In the genomic region with DNA sequence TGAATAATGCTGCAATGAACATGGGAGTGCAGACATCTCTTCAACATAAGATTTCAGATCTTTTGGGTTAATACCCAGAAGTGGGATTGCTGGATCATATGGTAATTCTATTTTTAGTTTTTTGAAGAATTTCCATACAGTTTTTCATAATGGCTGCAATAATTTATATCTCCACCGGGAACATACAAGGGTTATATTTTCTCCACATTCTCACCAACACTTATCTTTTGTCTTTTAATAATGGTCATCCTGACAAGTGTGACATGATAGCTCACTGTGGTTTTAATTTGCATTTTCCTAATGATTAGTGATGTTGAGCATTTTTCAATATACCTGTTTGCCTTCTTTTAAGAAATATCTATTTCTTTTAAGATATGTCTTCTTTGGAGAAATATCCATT, we compare ENCODE assay signal across 18 cellular contexts. TPM values are rescaled to one million over a fixed set of nuclear protein-coding genes. Genes with fewer than 3 reads are reported as not detected.
DNase-seq lines count a peak whose midpoint lies in the region; ATAC-seq and TF ChIP-seq lines count a peak whose summit lies in the region.
"Had no signal": no experiment of that assay in that cellular context is flagged by ENCODE, and none has a peak within 500 bp of the region (broad histone marks: within the 10 kb centered on the region; RNA-seq: fewer than 3 reads in every experiment).

No MANE protein-coding gene starts in this region.

- no peak for ATAC-seq in activated T-helper 17 cell treated with anti-CD3 and anti-CD28 coated beads, Interleukin-2, amount 50 U/mL, for 72 hours (replicated peaks)
- no peak for ATAC-seq in SK-N-SH treated with all-trans-retinoic acid at 6 μM for 48 hours
- ATAC-seq: A549, HepG2 had no signal

- peaks cover 2% of the 10 kb centered on the region for H3K27me3 Mint-ChIP-seq in glutamatergic neuron (ENCODE audit: unreplicated experiment)
- no peaks in the 10 kb centered on the region for H3K27me3 Mint-ChIP-seq in type B pancreatic cell
- H3K27me3 Mint-ChIP-seq in activated T-helper 17 cell treated with anti-CD3 and anti-CD28 coated beads, Interleukin-2, amount 50 U/mL, for 72 hours = no peaks in the 10 kb centered on the region
- H3K27me3 Mint-ChIP-seq: CD4-positive, alpha-beta memory T cell had no signal

- DNase-seq in DMS53 (lab: John Stamatoyannopoulos, UW) = peak; percentile 0
- no peak for DNase-seq in DMS53 treated with DMSO at 0.1 percent for 48 hours (lab: John Stamatoyannopoulos, UW; ENCODE audit: unreplicated experiment)
- no peak for DNase-seq in glutamatergic neuron
- DNase-seq in type B pancreatic cell (ENCODE audit: extremely low spot score, unreplicated experiment) = no peak
- no peak for DNase-seq in T1000 (lab: John Stamatoyannopoulos, UW)
- DNase-seq: AML-193; CD4-positive, alpha-beta memory T cell; DMS153; DND-41; EL; H9 had no signal

- peak; percentile 27; the same call in 1 of the 2 replicates for TF ChIP-seq CTCF in VCaP (conservative IDR thresholded peaks at IDR 0.05)
- peak; percentile 55 for TF ChIP-seq CTCF in glutamatergic neuron (IDR thresholded peaks at IDR 0.05; ENCODE audit: partially characterized antibody, unreplicated experiment)
- peak; percentile 55 for TF ChIP-seq CTCF in type B pancreatic cell (conservative IDR thresholded peaks at IDR 0.05)

- H3K9me3 Mint-ChIP-seq in glutamatergic neuron (ENCODE audit: unreplicated experiment) = no peaks in the 10 kb centered on the region
- peaks cover 11% of the 10 kb centered on the region for H3K9me3 Mint-ChIP-seq in type B pancreatic cell
- peaks cover 6% of the 10 kb centered on the region for H3K9me3 Mint-ChIP-seq in activated T-helper 17 cell treated with anti-CD3 and anti-CD28 coated beads, Interleukin-2, amount 50 U/mL, for 72 hours
- H3K9me3 Mint-ChIP-seq: H9 had no signal

- H3K4me3 Mint-ChIP-seq in glutamatergic neuron (ENCODE audit: unreplicated experiment) (no peak overlapping the region), type B pancreatic cell (no peak overlapping the region)
- no peak overlapping the region for H3K4me3 Mint-ChIP-seq in activated T-helper 17 cell treated with anti-CD3 and anti-CD28 coated beads, Interleukin-2, amount 50 U/mL, for 72 hours
- H3K4me3 Mint-ChIP-seq: CD14-positive monocyte; CD4-positive, alpha-beta memory T cell; H9 had no signal

- no peak overlapping the region for H3K27ac Mint-ChIP-seq in glutamatergic neuron (ENCODE audit: unreplicated experiment)
- H3K27ac Mint-ChIP-seq in type B pancreatic cell = no peak overlapping the region
- no peak overlapping the region for H3K27ac Mint-ChIP-seq in activated T-helper 17 cell treated with anti-CD3 and anti-CD28 coated beads, Interleukin-2, amount 50 U/mL, for 72 hours
- H3K27ac Mint-ChIP-seq: CD14-positive monocyte; CD4-positive, alpha-beta memory T cell; H9 had no signal

- no peak overlapping the region for H3K27ac ChIP-seq in VCaP
- H3K27ac ChIP-seq: 22Rv1, A549 had no signal

- H3K4me1 Mint-ChIP-seq in glutamatergic neuron (ENCODE audit: low read depth, unreplicated experiment) (no peaks in the 10 kb centered on the region), type B pancreatic cell (ENCODE audit: unreplicated experiment) (peaks cover 7% of the 10 kb centered on the region)
- peaks cover 4% of the 10 kb centered on the region for H3K4me1 Mint-ChIP-seq in activated T-helper 17 cell treated with anti-CD3 and anti-CD28 coated beads, Interleukin-2, amount 50 U/mL, for 72 hours
- H3K4me1 Mint-ChIP-seq: CD14-positive monocyte; CD4-positive, alpha-beta memory T cell; H9 had no signal

- H3K36me3 Mint-ChIP-seq in glutamatergic neuron (ENCODE audit: unreplicated experiment) = peaks cover 2% of the 10 kb centered on the region
- H3K36me3 Mint-ChIP-seq in type B pancreatic cell = peaks cover 28% of the 10 kb centered on the region
- H3K36me3 Mint-ChIP-seq in activated T-helper 17 cell treated with anti-CD3 and anti-CD28 coated beads, Interleukin-2, amount 50 U/mL, for 72 hours (ENCODE audit: low read depth) = peaks cover 39% of the 10 kb centered on the region

TF ChIP-seq in SK-N-SH treated with all-trans-retinoic acid at 6 μM for 48 hours, 23 proteins besides CTCF, POLR2A, EP300 and RAD21 (continues in another document):
- TF ChIP-seq ESRRG (CRISPR knock-in tag; IDR thresholded peaks at IDR 0.05) (no peak), ZC3H10 (CRISPR knock-in tag; IDR thresholded peaks at IDR 0.05) (no peak), BACH2 (CRISPR knock-in tag; IDR thresholded peaks at IDR 0.05; ENCODE audit: borderline replicate concordance) (no peak), ZNF8 (CRISPR knock-in tag; IDR thresholded peaks at IDR 0.05) (no peak), ZFP3 (CRISPR knock-in tag; IDR thresholded peaks at IDR 0.05) (no peak), ISL1 (CRISPR knock-in tag; IDR thresholded peaks at IDR 0.05) (no peak), ZFP30 (CRISPR knock-in tag; IDR thresholded peaks at IDR 0.05) (no peak), ARNTL (CRISPR knock-in tag; IDR thresholded peaks at IDR 0.05; ENCODE audit: borderline replicate concordance, low read depth) (no peak), CSDC2 (CRISPR knock-in tag; IDR thresholded peaks at IDR 0.05) (no peak), TCF4 (CRISPR knock-in tag; IDR thresholded peaks at IDR 0.05; ENCODE audit: borderline replicate concordance) (no peak)
- TF ChIP-seq, protein P1, sequence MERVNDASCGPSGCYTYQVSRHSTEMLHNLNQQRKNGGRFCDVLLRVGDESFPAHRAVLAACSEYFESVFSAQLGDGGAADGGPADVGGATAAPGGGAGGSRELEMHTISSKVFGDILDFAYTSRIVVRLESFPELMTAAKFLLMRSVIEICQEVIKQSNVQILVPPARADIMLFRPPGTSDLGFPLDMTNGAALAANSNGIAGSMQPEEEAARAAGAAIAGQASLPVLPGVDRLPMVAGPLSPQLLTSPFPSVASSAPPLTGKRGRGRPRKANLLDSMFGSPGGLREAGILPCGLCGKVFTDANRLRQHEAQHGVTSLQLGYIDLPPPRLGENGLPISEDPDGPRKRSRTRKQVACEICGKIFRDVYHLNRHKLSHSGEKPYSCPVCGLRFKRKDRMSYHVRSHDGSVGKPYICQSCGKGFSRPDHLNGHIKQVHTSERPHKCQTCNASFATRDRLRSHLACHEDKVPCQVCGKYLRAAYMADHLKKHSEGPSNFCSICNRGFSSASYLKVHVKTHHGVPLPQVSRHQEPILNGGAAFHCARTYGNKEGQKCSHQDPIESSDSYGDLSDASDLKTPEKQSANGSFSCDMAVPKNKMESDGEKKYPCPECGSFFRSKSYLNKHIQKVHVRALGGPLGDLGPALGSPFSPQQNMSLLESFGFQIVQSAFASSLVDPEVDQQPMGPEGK (CRISPR knock-in tag; IDR thresholded peaks at IDR 0.05; ENCODE audit: borderline replicate concordance) = no peak
- TF ChIP-seq, protein P2, sequence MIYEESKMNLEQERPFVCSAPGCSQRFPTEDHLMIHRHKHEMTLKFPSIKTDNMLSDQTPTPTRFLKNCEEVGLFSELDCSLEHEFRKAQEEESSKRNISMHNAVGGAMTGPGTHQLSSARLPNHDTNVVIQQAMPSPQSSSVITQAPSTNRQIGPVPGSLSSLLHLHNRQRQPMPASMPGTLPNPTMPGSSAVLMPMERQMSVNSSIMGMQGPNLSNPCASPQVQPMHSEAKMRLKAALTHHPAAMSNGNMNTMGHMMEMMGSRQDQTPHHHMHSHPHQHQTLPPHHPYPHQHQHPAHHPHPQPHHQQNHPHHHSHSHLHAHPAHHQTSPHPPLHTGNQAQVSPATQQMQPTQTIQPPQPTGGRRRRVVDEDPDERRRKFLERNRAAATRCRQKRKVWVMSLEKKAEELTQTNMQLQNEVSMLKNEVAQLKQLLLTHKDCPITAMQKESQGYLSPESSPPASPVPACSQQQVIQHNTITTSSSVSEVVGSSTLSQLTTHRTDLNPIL (CRISPR knock-in tag; IDR thresholded peaks at IDR 0.05; ENCODE audit: low read depth) = no peak
- TF ChIP-seq, protein P3, sequence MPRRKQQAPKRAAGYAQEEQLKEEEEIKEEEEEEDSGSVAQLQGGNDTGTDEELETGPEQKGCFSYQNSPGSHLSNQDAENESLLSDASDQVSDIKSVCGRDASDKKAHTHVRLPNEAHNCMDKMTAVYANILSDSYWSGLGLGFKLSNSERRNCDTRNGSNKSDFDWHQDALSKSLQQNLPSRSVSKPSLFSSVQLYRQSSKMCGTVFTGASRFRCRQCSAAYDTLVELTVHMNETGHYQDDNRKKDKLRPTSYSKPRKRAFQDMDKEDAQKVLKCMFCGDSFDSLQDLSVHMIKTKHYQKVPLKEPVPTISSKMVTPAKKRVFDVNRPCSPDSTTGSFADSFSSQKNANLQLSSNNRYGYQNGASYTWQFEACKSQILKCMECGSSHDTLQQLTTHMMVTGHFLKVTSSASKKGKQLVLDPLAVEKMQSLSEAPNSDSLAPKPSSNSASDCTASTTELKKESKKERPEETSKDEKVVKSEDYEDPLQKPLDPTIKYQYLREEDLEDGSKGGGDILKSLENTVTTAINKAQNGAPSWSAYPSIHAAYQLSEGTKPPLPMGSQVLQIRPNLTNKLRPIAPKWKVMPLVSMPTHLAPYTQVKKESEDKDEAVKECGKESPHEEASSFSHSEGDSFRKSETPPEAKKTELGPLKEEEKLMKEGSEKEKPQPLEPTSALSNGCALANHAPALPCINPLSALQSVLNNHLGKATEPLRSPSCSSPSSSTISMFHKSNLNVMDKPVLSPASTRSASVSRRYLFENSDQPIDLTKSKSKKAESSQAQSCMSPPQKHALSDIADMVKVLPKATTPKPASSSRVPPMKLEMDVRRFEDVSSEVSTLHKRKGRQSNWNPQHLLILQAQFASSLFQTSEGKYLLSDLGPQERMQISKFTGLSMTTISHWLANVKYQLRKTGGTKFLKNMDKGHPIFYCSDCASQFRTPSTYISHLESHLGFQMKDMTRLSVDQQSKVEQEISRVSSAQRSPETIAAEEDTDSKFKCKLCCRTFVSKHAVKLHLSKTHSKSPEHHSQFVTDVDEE (CRISPR knock-in tag; IDR thresholded peaks at IDR 0.05) = no peak
- TF ChIP-seq, protein P4, sequence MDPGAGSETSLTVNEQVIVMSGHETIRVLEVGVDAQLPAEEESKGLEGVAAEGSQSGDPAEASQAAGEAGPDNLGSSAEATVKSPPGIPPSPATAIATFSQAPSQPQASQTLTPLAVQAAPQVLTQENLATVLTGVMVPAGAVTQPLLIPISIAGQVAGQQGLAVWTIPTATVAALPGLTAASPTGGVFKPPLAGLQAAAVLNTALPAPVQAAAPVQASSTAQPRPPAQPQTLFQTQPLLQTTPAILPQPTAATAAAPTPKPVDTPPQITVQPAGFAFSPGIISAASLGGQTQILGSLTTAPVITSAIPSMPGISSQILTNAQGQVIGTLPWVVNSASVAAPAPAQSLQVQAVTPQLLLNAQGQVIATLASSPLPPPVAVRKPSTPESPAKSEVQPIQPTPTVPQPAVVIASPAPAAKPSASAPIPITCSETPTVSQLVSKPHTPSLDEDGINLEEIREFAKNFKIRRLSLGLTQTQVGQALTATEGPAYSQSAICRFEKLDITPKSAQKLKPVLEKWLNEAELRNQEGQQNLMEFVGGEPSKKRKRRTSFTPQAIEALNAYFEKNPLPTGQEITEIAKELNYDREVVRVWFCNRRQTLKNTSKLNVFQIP (CRISPR knock-in tag; IDR thresholded peaks at IDR 0.05; ENCODE audit: borderline replicate concordance, low read depth) = no peak

RNA-seq across cellular contexts. Expression of a gene that starts 44.5 kb away (rescaled TPM):
- total RNA-seq in glutamatergic neuron (ENCODE audit: unreplicated experiment) (7.9 TPM), type B pancreatic cell (ENCODE audit: low replicate concordance) (13.8 and 14.9 TPM in 2 replicates)
- 10 to 100 TPM; 18.5 to 21.6 TPM for total RNA-seq in activated T-helper 17 cell treated with anti-CD3 and anti-CD28 coated beads, Interleukin-2, amount 50 U/mL, for 72 hours
